11 cellular contexts compared by ENCODE assay signal in the genomic region with DNA sequence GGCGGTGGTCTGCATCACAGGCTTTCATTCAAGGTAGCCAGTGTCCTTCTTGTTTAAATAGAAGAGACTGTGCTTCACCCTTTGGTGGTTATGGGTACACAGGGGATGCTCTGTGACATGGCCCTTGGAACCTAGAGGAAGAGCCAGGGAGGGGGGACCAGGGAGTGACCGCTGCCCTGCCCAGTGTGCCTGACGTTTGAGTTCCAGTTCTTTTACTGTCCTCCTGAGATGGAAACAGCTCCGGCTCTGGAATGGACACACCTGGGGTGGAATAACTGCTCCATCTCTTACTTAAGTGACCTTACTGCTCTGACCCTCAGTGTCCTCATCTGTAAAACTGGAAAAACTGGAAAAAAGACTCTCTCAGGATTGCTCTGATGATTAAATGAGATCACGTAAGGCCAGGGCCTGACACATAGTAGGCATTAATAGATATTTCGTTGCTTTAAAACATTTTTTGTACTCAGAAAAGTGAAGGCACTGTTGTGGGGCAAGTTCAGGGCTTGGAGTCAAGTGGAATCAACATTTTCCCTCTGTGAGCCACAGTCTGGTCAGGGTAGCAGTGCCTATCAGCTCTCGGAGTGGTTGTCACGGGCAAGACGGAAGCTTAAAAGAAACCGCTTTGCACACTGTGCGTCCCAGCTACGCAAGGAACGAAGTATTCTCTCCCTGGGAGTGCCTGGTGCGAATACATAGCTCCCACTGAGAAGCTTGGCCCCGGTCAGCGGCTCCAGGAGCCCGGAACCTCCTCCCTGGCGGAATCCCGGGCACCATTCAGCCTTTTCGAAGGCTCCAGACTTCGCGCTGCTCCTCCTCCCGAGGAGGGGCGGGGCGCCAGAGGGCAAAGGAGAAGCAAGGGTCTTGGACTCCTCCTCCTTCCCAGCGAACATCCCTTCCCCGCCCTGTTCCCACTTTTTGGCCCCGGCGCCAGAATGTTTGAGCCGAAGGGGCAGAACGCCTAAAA. TPM values are rescaled to one million over a fixed set of nuclear protein-coding genes. Genes with fewer than 3 reads are reported as not detected.
DNase-seq lines count a peak whose midpoint lies in the region; ATAC-seq, FAIRE-seq and TF ChIP-seq lines count a peak whose summit lies in the region.
"Had no signal": no experiment of that assay in that cellular context is flagged by ENCODE, and none has a peak within 500 bp of the region (broad histone marks: within the 10 kb centered on the region; RNA-seq: fewer than 3 reads in every experiment).

No MANE protein-coding gene starts in this region.

- TF ChIP-seq EP300 in A549 (IDR thresholded peaks at IDR 0.05): no peak

- H3K4me3 Mint-ChIP-seq in Caco-2 (ENCODE audit: unreplicated experiment): peak overlapping the region; percentile 33

- H3K4me2 ChIP-seq in A549: peak overlapping the region; percentile 47

- no peaks in the 10 kb centered on the region for H3K4me1 Mint-ChIP-seq in Caco-2 (ENCODE audit: low read depth, unreplicated experiment)

- TF ChIP-seq RAD21 in A549 (conservative IDR thresholded peaks at IDR 0.05 in 1 of 2, IDR thresholded peaks at IDR 0.05 in 1 of 2): no peak

- TF ChIP-seq POLR2A in A549 (IDR thresholded peaks at IDR 0.05; ENCODE audit: low read length): no peak

- H3K36me3 Mint-ChIP-seq in Caco-2 (ENCODE audit: insufficient read depth, unreplicated experiment): no peaks in the 10 kb centered on the region

- H3K36me3 ChIP-seq in Caco-2 (ENCODE audit: control insufficient read depth, insufficient read depth, low read length): no peaks in the 10 kb centered on the region
- no peaks in the 10 kb centered on the region for H3K36me3 ChIP-seq in left lung

- no peak overlapping the region for H3K4me3 ChIP-seq in A549
- H3K4me3 ChIP-seq in Caco-2 (ENCODE audit: low read depth, low read length): no peak overlapping the region
- H3K4me3 ChIP-seq in left lung: peak overlapping the region in 1 of 2 donors; percentile 8

- CTCF ChIA-PET in A549 (lab: Yijun Ruan, JAX) (interaction anchor here (0.8 kb wide), 1 partner anchor 84 kb away, joined by 3 read pairs; no protein-coding TSS in a partner anchor), Caco-2 (lab: Charles Lee) (no interaction called here)

- intact Hi-C loops in Caco-2 (cut with micrococcal nuclease; ENCODE audit: unreplicated experiment): no loop called here
- intact Hi-C loops in left lung (cut with DNase I): no loop called here

- no peak for FAIRE-seq in A549 (lab: Jason Lieb, UNC)
- FAIRE-seq: TTC549 had no signal

- POLR2A ChIA-PET in A549 (lab: Yijun Ruan, JAX) (no interaction called here), Caco-2 (lab: Charles Lee) (no interaction called here)

- no peaks in the 10 kb centered on the region for H3K9me3 ChIP-seq in A549
- no peaks in the 10 kb centered on the region for H3K9me3 ChIP-seq in Caco-2
- no peaks in the 10 kb centered on the region for H3K9me3 ChIP-seq in left lung

- H3K27ac ChIP-seq in A549 (no peak overlapping the region), left lung (no peak overlapping the region)

- DNase-seq in A549 (ENCODE audit: low read depth in 1 of 2, low spot score in 1 of 2) (no peak), Caco-2 (peak in 1 of 2 experiments; percentile 10), UCSD-AML1 (lab: John Stamatoyannopoulos, UW; ENCODE audit: unreplicated experiment) (peak; percentile 16), left lung (peak in 1 of 2 donors; percentile 73), T-helper 9 cell (no peak), middle frontal gyrus (ENCODE audit: extremely low spot score, low spot score) (no peak), GM19238 (ENCODE audit: insufficient read length, low spot score) (no peak)
- DNase-seq: NCI-H510A had no signal

- no peaks in the 10 kb centered on the region for H3K9me3 Mint-ChIP-seq in Caco-2 (ENCODE audit: unreplicated experiment)

- H3K4me1 ChIP-seq in A549: no peaks in the 10 kb centered on the region
- no peaks in the 10 kb centered on the region for H3K4me1 ChIP-seq in Caco-2
- H3K4me1 ChIP-seq in left lung: peaks cover 4 to 23% of the 10 kb centered on the region in 2 donors

- TF ChIP-seq CTCF in A549 (IDR thresholded peaks at IDR 0.05) (no peak), Caco-2 (IDR thresholded peaks at IDR 0.05; ENCODE audit: insufficient read depth in 1 of 2, low read depth in 1 of 2, low read length in 1 of 2, severe bottlenecking in 1 of 2, unreplicated experiment in 1 of 2) (no peak), left lung (IDR thresholded peaks at IDR 0.05) (no peak)

- no peak overlapping the region for H3K27ac Mint-ChIP-seq in Caco-2 (ENCODE audit: unreplicated experiment)

- no TSS peak for BruUV-seq in Caco-2 (replicated peaks; lab: Mats Ljungman, UMichigan)

- H3K27me3 ChIP-seq in Caco-2 (replicated peaks; ENCODE audit: control insufficient read depth, insufficient read depth, low read length) (peaks cover 1% of the 10 kb centered on the region), left lung (peaks cover 78 to 99% of the 10 kb centered on the region in 2 donors)

- 45% methylated on average over 31 of the region's 31 CpGs for WGBS in A549 (ENCODE audit: missing lambda C conversion rate)

- H3K27me3 Mint-ChIP-seq in Caco-2 (ENCODE audit: insufficient read depth, unreplicated experiment): peaks cover 31% of the 10 kb centered on the region

- peak in 1 of 2 experiments; percentile 65; a peak in 3 of 6 replicates for ATAC-seq in A549
- peak; percentile 13 for ATAC-seq in left lung
- ATAC-seq in GM21825 (IDR thresholded peaks at IDR 0.05; ENCODE audit: unreplicated experiment): no peak

TF ChIP-seq in A549, 52 proteins besides CTCF, POLR2A, EP300 and RAD21:
- TF ChIP-seq, protein P1, sequence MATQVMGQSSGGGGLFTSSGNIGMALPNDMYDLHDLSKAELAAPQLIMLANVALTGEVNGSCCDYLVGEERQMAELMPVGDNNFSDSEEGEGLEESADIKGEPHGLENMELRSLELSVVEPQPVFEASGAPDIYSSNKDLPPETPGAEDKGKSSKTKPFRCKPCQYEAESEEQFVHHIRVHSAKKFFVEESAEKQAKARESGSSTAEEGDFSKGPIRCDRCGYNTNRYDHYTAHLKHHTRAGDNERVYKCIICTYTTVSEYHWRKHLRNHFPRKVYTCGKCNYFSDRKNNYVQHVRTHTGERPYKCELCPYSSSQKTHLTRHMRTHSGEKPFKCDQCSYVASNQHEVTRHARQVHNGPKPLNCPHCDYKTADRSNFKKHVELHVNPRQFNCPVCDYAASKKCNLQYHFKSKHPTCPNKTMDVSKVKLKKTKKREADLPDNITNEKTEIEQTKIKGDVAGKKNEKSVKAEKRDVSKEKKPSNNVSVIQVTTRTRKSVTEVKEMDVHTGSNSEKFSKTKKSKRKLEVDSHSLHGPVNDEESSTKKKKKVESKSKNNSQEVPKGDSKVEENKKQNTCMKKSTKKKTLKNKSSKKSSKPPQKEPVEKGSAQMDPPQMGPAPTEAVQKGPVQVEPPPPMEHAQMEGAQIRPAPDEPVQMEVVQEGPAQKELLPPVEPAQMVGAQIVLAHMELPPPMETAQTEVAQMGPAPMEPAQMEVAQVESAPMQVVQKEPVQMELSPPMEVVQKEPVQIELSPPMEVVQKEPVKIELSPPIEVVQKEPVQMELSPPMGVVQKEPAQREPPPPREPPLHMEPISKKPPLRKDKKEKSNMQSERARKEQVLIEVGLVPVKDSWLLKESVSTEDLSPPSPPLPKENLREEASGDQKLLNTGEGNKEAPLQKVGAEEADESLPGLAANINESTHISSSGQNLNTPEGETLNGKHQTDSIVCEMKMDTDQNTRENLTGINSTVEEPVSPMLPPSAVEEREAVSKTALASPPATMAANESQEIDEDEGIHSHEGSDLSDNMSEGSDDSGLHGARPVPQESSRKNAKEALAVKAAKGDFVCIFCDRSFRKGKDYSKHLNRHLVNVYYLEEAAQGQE (IDR thresholded peaks at IDR 0.05): no peak
- TF ChIP-seq HEYL (CRISPR knock-in tag; IDR thresholded peaks at IDR 0.05): no peak
- TF ChIP-seq FOSL2 (IDR thresholded peaks at IDR 0.05): no peak
- no peak for TF ChIP-seq FOSL2 (CRISPR knock-in tag; IDR thresholded peaks at IDR 0.05)

RNA-seq across cellular contexts. Expression of a gene that starts 5.8 kb away (rescaled TPM):
- polyA plus RNA-seq in A549 (2011; rRNA removed) (0.10 and 0.13 TPM in 2 replicates), A549 (2017; fragmentation: RNase III; extraction: RNeasy Plus Mini Kit Qiagen cat#74134 plus additional on column Dnase treatment) (0.05 to 0.11 TPM (median 0.08 TPM) in 3 replicates)
- 0.04 and 0.05 TPM in 2 replicates for polyA plus RNA-seq in A549 (2012; cell fraction: cytosol; rRNA removed)
- polyA plus RNA-seq in A549 (2012; cell fraction: nucleus; rRNA removed): 0.16 and 0.17 TPM in 2 replicates
- not detected in 2 replicates for polyA minus RNA-seq in A549 (2011; rRNA and poly(A)+ RNA removed)
- total RNA-seq in Caco-2 (2022) (0.14 TPM in 1 of 2 replicates, not detected in the other), left lung (not detected)
- total RNA-seq: fibroblast of lung had no signal
- polyA plus RNA-seq: fibroblast of lung had no signal
